ENCODE assay signal across 1 cellular context in the genomic region with DNA sequence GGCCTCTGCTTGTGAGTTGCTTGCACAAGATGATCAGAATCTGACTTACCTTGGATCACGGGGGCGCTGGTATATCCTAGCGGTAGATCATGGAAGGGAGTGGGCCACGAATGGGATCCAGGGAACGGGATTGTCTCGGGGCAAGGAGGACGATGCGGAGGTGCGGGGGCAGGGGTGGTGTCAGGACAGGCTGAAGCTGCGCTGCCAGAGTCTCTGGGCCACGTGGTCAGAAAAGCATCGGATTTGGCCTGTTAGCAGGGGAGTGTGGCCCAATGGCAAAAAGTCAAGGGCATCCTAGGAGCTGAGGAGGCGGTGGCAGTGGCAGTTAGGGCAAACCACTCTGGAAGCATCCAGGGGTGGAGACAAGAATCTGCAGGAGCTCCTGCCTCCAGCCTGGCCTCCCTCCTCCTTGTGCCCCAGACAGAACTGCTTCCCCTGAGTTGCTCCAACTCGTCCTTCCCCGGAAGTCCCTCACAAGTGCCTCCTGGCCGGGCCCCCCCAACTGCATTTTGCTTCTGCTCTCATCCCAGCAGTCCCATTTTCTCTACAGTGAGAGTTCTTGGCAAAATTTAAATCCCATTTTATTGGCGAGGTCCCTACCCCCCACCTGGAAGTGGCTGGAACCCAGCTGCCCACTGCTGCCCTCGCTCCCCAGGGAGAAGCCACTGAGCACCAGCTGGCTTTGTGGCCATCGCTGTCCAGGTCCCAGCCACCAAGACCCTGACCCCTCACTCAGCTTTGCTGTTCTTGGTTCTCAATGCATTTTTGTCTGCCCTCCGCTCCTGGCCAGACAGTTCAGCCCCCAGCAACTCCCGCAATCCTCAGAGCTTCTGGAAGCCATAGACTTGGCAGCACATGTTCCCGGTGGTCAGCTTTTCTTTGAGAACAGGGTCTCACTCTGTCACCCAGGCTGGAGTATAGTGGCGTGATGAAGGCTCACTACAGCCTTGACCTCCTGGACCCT.
TF ChIP-seq lines count a peak whose summit lies in the region.

No MANE protein-coding gene starts in this region.

TF ChIP-seq in WTC11, 78 proteins besides CTCF, POLR2A, EP300 and RAD21:
- no peak for TF ChIP-seq MXD4 (CRISPR knock-in tag; IDR thresholded peaks at IDR 0.05; ENCODE audit: borderline replicate concordance)
- TF ChIP-seq TEAD1 (CRISPR knock-in tag; IDR thresholded peaks at IDR 0.05) = no peak
- TF ChIP-seq, protein P1, sequence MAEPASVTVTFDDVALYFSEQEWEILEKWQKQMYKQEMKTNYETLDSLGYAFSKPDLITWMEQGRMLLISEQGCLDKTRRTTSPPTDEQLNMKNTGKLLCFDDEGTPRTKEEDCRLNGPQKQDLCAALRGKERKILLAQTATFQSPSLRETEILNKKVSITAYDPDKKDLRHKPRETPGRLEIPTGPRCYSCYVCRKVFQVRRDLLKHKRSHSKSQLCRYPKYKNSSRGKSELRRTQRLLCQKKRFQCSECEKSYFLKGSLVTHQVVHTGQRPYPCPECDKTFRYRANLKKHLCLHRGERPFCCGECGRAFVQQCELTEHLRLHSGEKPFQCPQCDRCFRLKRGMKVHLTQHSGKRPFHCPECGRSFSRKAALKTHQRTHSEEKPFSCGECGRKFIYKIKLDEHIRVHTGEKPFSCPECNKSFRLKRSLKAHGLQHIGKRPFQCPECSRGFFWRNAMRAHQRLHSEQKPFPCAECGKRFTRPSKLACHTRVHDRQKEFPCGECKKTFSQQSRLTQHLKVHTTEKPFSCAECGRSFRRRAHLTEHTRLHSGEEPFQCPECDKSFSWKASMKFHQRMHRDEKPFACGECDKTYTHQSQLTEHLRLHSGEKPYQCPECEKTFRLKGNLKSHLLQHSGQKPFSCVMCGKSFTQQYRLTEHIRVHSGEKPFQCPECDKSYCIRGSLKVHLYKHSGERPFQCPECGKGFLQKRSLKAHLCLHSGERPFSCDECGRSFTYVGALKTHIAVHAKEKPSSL (CRISPR knock-in tag; conservative IDR thresholded peaks at IDR 0.05) = no peak
- TF ChIP-seq, protein P2, sequence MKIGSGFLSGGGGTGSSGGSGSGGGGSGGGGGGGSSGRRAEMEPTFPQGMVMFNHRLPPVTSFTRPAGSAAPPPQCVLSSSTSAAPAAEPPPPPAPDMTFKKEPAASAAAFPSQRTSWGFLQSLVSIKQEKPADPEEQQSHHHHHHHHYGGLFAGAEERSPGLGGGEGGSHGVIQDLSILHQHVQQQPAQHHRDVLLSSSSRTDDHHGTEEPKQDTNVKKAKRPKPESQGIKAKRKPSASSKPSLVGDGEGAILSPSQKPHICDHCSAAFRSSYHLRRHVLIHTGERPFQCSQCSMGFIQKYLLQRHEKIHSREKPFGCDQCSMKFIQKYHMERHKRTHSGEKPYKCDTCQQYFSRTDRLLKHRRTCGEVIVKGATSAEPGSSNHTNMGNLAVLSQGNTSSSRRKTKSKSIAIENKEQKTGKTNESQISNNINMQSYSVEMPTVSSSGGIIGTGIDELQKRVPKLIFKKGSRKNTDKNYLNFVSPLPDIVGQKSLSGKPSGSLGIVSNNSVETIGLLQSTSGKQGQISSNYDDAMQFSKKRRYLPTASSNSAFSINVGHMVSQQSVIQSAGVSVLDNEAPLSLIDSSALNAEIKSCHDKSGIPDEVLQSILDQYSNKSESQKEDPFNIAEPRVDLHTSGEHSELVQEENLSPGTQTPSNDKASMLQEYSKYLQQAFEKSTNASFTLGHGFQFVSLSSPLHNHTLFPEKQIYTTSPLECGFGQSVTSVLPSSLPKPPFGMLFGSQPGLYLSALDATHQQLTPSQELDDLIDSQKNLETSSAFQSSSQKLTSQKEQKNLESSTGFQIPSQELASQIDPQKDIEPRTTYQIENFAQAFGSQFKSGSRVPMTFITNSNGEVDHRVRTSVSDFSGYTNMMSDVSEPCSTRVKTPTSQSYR (CRISPR knock-in tag; IDR thresholded peaks at IDR 0.05) = no peak
- TF ChIP-seq, protein P3, sequence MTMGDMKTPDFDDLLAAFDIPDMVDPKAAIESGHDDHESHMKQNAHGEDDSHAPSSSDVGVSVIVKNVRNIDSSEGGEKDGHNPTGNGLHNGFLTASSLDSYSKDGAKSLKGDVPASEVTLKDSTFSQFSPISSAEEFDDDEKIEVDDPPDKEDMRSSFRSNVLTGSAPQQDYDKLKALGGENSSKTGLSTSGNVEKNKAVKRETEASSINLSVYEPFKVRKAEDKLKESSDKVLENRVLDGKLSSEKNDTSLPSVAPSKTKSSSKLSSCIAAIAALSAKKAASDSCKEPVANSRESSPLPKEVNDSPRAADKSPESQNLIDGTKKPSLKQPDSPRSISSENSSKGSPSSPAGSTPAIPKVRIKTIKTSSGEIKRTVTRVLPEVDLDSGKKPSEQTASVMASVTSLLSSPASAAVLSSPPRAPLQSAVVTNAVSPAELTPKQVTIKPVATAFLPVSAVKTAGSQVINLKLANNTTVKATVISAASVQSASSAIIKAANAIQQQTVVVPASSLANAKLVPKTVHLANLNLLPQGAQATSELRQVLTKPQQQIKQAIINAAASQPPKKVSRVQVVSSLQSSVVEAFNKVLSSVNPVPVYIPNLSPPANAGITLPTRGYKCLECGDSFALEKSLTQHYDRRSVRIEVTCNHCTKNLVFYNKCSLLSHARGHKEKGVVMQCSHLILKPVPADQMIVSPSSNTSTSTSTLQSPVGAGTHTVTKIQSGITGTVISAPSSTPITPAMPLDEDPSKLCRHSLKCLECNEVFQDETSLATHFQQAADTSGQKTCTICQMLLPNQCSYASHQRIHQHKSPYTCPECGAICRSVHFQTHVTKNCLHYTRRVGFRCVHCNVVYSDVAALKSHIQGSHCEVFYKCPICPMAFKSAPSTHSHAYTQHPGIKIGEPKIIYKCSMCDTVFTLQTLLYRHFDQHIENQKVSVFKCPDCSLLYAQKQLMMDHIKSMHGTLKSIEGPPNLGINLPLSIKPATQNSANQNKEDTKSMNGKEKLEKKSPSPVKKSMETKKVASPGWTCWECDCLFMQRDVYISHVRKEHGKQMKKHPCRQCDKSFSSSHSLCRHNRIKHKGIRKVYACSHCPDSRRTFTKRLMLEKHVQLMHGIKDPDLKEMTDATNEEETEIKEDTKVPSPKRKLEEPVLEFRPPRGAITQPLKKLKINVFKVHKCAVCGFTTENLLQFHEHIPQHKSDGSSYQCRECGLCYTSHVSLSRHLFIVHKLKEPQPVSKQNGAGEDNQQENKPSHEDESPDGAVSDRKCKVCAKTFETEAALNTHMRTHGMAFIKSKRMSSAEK (CRISPR knock-in tag; IDR thresholded peaks at IDR 0.05; ENCODE audit: borderline replicate concordance) = no peak
- TF ChIP-seq ZNF396 (CRISPR knock-in tag; IDR thresholded peaks at IDR 0.05; ENCODE audit: borderline replicate concordance) = no peak
- no peak for TF ChIP-seq EMX1 (CRISPR knock-in tag; IDR thresholded peaks at IDR 0.05)
- no peak for TF ChIP-seq NR1H2 (CRISPR knock-in tag; IDR thresholded peaks at IDR 0.05)
- TF ChIP-seq GABPB1 (CRISPR knock-in tag; IDR thresholded peaks at IDR 0.05) = no peak
- no peak for TF ChIP-seq ZNF423 (CRISPR knock-in tag; IDR thresholded peaks at IDR 0.05)
- TF ChIP-seq, protein P4, sequence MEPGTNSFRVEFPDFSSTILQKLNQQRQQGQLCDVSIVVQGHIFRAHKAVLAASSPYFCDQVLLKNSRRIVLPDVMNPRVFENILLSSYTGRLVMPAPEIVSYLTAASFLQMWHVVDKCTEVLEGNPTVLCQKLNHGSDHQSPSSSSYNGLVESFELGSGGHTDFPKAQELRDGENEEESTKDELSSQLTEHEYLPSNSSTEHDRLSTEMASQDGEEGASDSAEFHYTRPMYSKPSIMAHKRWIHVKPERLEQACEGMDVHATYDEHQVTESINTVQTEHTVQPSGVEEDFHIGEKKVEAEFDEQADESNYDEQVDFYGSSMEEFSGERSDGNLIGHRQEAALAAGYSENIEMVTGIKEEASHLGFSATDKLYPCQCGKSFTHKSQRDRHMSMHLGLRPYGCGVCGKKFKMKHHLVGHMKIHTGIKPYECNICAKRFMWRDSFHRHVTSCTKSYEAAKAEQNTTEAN (CRISPR knock-in tag; IDR thresholded peaks at IDR 0.05) = no peak
- no peak for TF ChIP-seq TP53 (CRISPR knock-in tag; IDR thresholded peaks at IDR 0.05)
